ENCODE assay signal across 1 cellular context in the genomic region with DNA sequence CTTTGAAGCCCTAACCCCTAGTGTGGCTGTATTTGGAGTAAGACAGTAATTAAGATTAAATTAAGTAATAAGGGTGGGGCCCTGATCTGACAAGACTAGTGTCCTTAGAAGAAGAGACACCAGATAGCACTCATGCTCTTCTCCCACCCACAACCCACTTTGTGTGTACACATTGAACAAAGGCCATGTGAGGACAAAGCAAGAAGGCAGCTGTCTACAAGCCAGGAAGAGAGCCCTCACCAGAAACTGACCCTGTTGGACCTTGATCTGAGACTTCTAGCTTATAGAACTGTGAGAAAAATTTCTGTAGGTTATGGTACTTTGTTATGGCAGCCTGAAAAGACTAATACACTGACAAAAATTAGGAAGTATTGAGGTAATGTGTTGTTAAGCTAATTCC.
TF ChIP-seq lines count a peak whose summit lies in the region.

No MANE protein-coding gene starts in this region.

TF ChIP-seq in HepG2, 621 proteins besides CTCF, POLR2A, EP300 and RAD21:
- TF ChIP-seq RXRB (CRISPR knock-in tag; IDR thresholded peaks at IDR 0.05; ENCODE audit: borderline replicate concordance) (peak; percentile 81), SOX13 (IDR thresholded peaks at IDR 0.05) (no peak), SOX13 (CRISPR knock-in tag; conservative IDR thresholded peaks at IDR 0.05 in 1 of 2, IDR thresholded peaks at IDR 0.05 in 1 of 2) (0 out of 4 replicates have a peak, but pooled peaks of 1 of the 2 experiments have one; percentile 7), RARA (CRISPR knock-in tag; IDR thresholded peaks at IDR 0.05) (peak; percentile 72), NR1H2 (CRISPR knock-in tag; IDR thresholded peaks at IDR 0.05; ENCODE audit: borderline replicate concordance, low read depth) (no peak), RCOR2 (CRISPR knock-in tag; IDR thresholded peaks at IDR 0.05) (no peak)
- TF ChIP-seq, protein P1, sequence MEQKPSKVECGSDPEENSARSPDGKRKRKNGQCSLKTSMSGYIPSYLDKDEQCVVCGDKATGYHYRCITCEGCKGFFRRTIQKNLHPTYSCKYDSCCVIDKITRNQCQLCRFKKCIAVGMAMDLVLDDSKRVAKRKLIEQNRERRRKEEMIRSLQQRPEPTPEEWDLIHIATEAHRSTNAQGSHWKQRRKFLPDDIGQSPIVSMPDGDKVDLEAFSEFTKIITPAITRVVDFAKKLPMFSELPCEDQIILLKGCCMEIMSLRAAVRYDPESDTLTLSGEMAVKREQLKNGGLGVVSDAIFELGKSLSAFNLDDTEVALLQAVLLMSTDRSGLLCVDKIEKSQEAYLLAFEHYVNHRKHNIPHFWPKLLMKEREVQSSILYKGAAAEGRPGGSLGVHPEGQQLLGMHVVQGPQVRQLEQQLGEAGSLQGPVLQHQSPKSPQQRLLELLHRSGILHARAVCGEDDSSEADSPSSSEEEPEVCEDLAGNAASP (CRISPR knock-in tag; IDR thresholded peaks at IDR 0.05; ENCODE audit: borderline replicate concordance), result peak; percentile 91; the same call in 1 of the 2 replicates
